ENCODE assay signal across 23 cellular contexts in genomic region chr3:197523551-197523950, GRCh38. TPM values are rescaled to one million over a fixed set of nuclear protein-coding genes. Genes with fewer than 3 reads are reported as not detected.
A peak's percentile ranks its signal among the peaks of the same experiment; 100 is the strongest.
DNase-seq lines count a peak whose midpoint lies in the region; ATAC-seq and TF ChIP-seq lines count a peak whose summit lies in the region.
"Had no signal": no experiment of that assay in that cellular context is flagged by ENCODE, and none has a peak within 500 bp of the region (broad histone marks: within the 10 kb centered on the region; RNA-seq: fewer than 3 reads in every experiment).

No MANE protein-coding gene starts in this region.

- H3K27me3 ChIP-seq in IMR-90 (ENCODE audit: control insufficient read depth, insufficient read depth, low read length) (peaks cover 5% of the 10 kb centered on the region; the same call in 1 of the 2 replicates), esophagus squamous epithelium (no peaks in the 10 kb centered on the region), trophoblast cell (ENCODE audit: insufficient read depth, low read length) (no peaks in the 10 kb centered on the region), right atrium auricular region (no peaks in the 10 kb centered on the region)
- H3K27me3 ChIP-seq: BE2C, MG63, SJSA1 had no signal

- no peak overlapping the region for H3K9ac ChIP-seq in IMR-90 (ENCODE audit: low read depth, low read length)
- H3K9ac ChIP-seq in trophoblast cell (ENCODE audit: low read length) = no peak overlapping the region

- H3K14ac ChIP-seq in IMR-90 (replicated peaks; ENCODE audit: low read depth, low read length) (no peak overlapping the region), trophoblast cell (ENCODE audit: low read length) (no peak overlapping the region)

- H4K20me1 ChIP-seq in IMR-90 (ENCODE audit: insufficient read depth, low read length) = no peaks in the 10 kb centered on the region

- H3K23ac ChIP-seq in IMR-90 (ENCODE audit: low read depth, low read length) (no peak overlapping the region), trophoblast cell (ENCODE audit: low read length) (peak overlapping the region; percentile 41)

- H2BK12ac ChIP-seq in trophoblast cell (ENCODE audit: low read length) = no peak overlapping the region

- H2AK9ac ChIP-seq in IMR-90 (replicated peaks; ENCODE audit: low read depth, low read length, poor library complexity) = no peak overlapping the region

- H3K27me3 Mint-ChIP-seq in T-helper 2 cell treated with Interferon-gamma antibody and Interleukin-4, amounts not matched to agents 5 μg/mL and 100 μg/mL, for 36 hours (ENCODE audit: low read depth) = no peaks in the 10 kb centered on the region
- no peaks in the 10 kb centered on the region for H3K27me3 Mint-ChIP-seq in activated CD4-positive, alpha-beta T cell treated with anti-CD3 and anti-CD28 coated beads, Interleukin-2, amount 10 ng/mL, durations not matched to agents 7 days and 5 days

- H2BK5ac ChIP-seq in IMR-90 (ENCODE audit: low read depth, low read length, poor library complexity, severe bottlenecking) = no peak overlapping the region
- no peak overlapping the region for H2BK5ac ChIP-seq in trophoblast cell (ENCODE audit: low read depth, low read length, poor library complexity)

- no peak overlapping the region for H4K5ac ChIP-seq in IMR-90 (ENCODE audit: low read depth, low read length)

- no peak overlapping the region for H2BK20ac ChIP-seq in IMR-90 (ENCODE audit: low read depth, low read length)

- no peak overlapping the region for H2BK15ac ChIP-seq in IMR-90 (ENCODE audit: low read depth, low read length)

- H2AK5ac ChIP-seq in IMR-90 (ENCODE audit: low read depth, low read length) (peak overlapping the region; percentile 22; the same call in 1 of the 2 replicates), trophoblast cell (ENCODE audit: low read length) (no peak overlapping the region)

- peaks cover 4% of the 10 kb centered on the region for H3K9me3 Mint-ChIP-seq in T-helper 2 cell treated with Interferon-gamma antibody and Interleukin-4, amounts not matched to agents 5 μg/mL and 100 μg/mL, for 36 hours
- H3K9me3 Mint-ChIP-seq in activated CD4-positive, alpha-beta T cell treated with anti-CD3 and anti-CD28 coated beads, Interleukin-2, amount 10 ng/mL, durations not matched to agents 7 days and 5 days = peaks cover 3% of the 10 kb centered on the region

- H3K4me3 ChIP-seq in IMR-90 (ENCODE audit: insufficient read depth, low read depth, low read length) = no peak overlapping the region
- no peak overlapping the region for H3K4me3 ChIP-seq in esophagus squamous epithelium
- H3K4me3 ChIP-seq in trophoblast cell (ENCODE audit: low read depth, low read length) = no peak overlapping the region
- no peak overlapping the region for H3K4me3 ChIP-seq in right atrium auricular region
- H3K4me3 ChIP-seq: MG63, SJSA1 had no signal

- H3K9me3 ChIP-seq in IMR-90 (ENCODE audit: control insufficient read depth, insufficient read depth, low read length) (no peaks in the 10 kb centered on the region), esophagus squamous epithelium (no peaks in the 10 kb centered on the region), trophoblast cell (ENCODE audit: insufficient read depth, low read depth, low read length) (peaks cover 1% of the 10 kb centered on the region), right atrium auricular region (no peaks in the 10 kb centered on the region)
- H3K9me3 ChIP-seq: BE2C, MG63, SJSA1 had no signal

- peaks cover 42% of the 10 kb centered on the region for H3K36me3 Mint-ChIP-seq in T-helper 2 cell treated with Interferon-gamma antibody and Interleukin-4, amounts not matched to agents 5 μg/mL and 100 μg/mL, for 36 hours (ENCODE audit: low read depth)
- H3K36me3 Mint-ChIP-seq in activated CD4-positive, alpha-beta T cell treated with anti-CD3 and anti-CD28 coated beads, Interleukin-2, amount 10 ng/mL, durations not matched to agents 7 days and 5 days (ENCODE audit: low read depth) = peaks cover 32% of the 10 kb centered on the region

- CTCF ChIA-PET in IMR-90 (lab: Yijun Ruan, JAX) = no interaction called here
- CTCF ChIA-PET in activated CD4-positive, alpha-beta T cell treated with anti-CD3 and anti-CD28 coated beads, Interleukin-2, amount 10 ng/mL, durations not matched to agents 7 days and 5 days (lab: Charles Lee) = no interaction called here

- H3K4me2 ChIP-seq in IMR-90 (ENCODE audit: low read depth, low read length) (no peak overlapping the region), trophoblast cell (ENCODE audit: low read length) (no peak overlapping the region)

- H3K27ac ChIP-seq in IMR-90 (ENCODE audit: insufficient read depth, low read length) (no peak overlapping the region), esophagus squamous epithelium (peak overlapping the region in 3 of 4 donors; percentile 74 to 79 (median 77)), trophoblast cell (ENCODE audit: low read depth, low read length) (no peak overlapping the region), right atrium auricular region (no peak overlapping the region)
- H3K27ac ChIP-seq: SJSA1 had no signal

- H2BK120ac ChIP-seq in IMR-90 (ENCODE audit: low read depth, low read length) (no peak overlapping the region), trophoblast cell (ENCODE audit: insufficient read depth, low read length, poor library complexity) (no peak overlapping the region)

- no peak overlapping the region for H3K4ac ChIP-seq in IMR-90 (ENCODE audit: low read depth, low read length)
- H3K4ac ChIP-seq in trophoblast cell (ENCODE audit: low read depth, low read length) = no peak overlapping the region

- ATAC-seq in IMR-90 (ENCODE audit: low read depth) = no peak
- no peak for ATAC-seq in GM21390 (IDR thresholded peaks at IDR 0.05; ENCODE audit: unreplicated experiment)
- ATAC-seq: PC-3, Right ventricle myocardium inferior had no signal

- dilution Hi-C loops in IMR-90 (cut with HindIII; ENCODE audit: low sequenced_read_pairs, unreplicated experiment) = no loop called here

- no peak overlapping the region for H3K56ac ChIP-seq in IMR-90 (ENCODE audit: extremely low read depth, insufficient read depth, low read length)

- 70% methylated on average over 8 of the region's 14 CpGs; no CpG with 5 or more reads in 1 of the 2 experiments for WGBS in IMR-90 (ENCODE audit: extremely low coverage in 2 of 2, insufficient read length in 1 of 2), 2 experiments
- WGBS in esophagus squamous epithelium, 2 donors = 56 to 72% methylated on average over 10 to 13 of the region's 14 CpGs
- WGBS in trophoblast cell (ENCODE audit: extremely low coverage, insufficient coverage, insufficient read length) = no CpG with 5 or more reads among the region's 14 CpGs

- peaks cover 3% of the 10 kb centered on the region; the same call in 1 of the 2 replicates for H3K9me1 ChIP-seq in IMR-90 (ENCODE audit: insufficient read depth, low read length)

- TF ChIP-seq POLR2A in IMR-90 (IDR thresholded peaks at IDR 0.05; ENCODE audit: low read depth, low read length) (no peak), esophagus squamous epithelium (IDR thresholded peaks at IDR 0.05) (no peak)

- H3K79me2 ChIP-seq in trophoblast cell (ENCODE audit: control insufficient read depth, insufficient read depth, low read length, poor library complexity) = no peaks in the 10 kb centered on the region

- TF ChIP-seq CTCF in IMR-90 (conservative IDR thresholded peaks at IDR 0.05; ENCODE audit: low read depth, low read length) (no peak), esophagus squamous epithelium (IDR thresholded peaks at IDR 0.05) (no peak), right atrium auricular region (IDR thresholded peaks at IDR 0.05) (no peak)

- no peak for TF ChIP-seq RAD21 in IMR-90 (IDR thresholded peaks at IDR 0.05; ENCODE audit: low read length)

- H3K27ac Mint-ChIP-seq in T-helper 2 cell treated with Interferon-gamma antibody and Interleukin-4, amounts not matched to agents 5 μg/mL and 100 μg/mL, for 36 hours = peak overlapping the region; percentile 26
- H3K27ac Mint-ChIP-seq in activated CD4-positive, alpha-beta T cell treated with anti-CD3 and anti-CD28 coated beads, Interleukin-2, amount 10 ng/mL, durations not matched to agents 7 days and 5 days = no peak overlapping the region

- POLR2A ChIA-PET in IMR-90 (lab: Charles Lee; ENCODE audit: unreplicated experiment) = no interaction called here
- POLR2A ChIA-PET in activated CD4-positive, alpha-beta T cell treated with anti-CD3 and anti-CD28 coated beads, Interleukin-2, amount 10 ng/mL, durations not matched to agents 7 days and 5 days (lab: Charles Lee) = no interaction called here

- in situ Hi-C loops in IMR-90 (cut with MboI; ENCODE audit: low sequenced_read_pairs) = no loop called here

- H3K18ac ChIP-seq in IMR-90 (ENCODE audit: low read depth, low read length) (no peak overlapping the region), trophoblast cell (ENCODE audit: low read length) (no peak overlapping the region)

- peaks cover 9% of the 10 kb centered on the region for H3K4me1 ChIP-seq in IMR-90 (ENCODE audit: control insufficient read depth, insufficient read depth, low read length)
- H3K4me1 ChIP-seq in esophagus squamous epithelium = peaks cover 20 to 82% (median 20%) of the 10 kb centered on the region in 3 donors
- H3K4me1 ChIP-seq in trophoblast cell (ENCODE audit: control insufficient read depth in 1 of 2, insufficient read depth in 2 of 2, low read length in 2 of 2) = peaks cover 5 to 6% of the 10 kb centered on the region in 2 experiments
- H3K4me1 ChIP-seq in right atrium auricular region = no peaks in the 10 kb centered on the region
- H3K4me1 ChIP-seq: SJSA1 had no signal

- H4K12ac ChIP-seq in trophoblast cell (ENCODE audit: low read depth, low read length) = no peak overlapping the region

- DNase-seq in T-helper 2 cell treated with Interferon-gamma antibody and Interleukin-4, amounts not matched to agents 5 μg/mL and 100 μg/mL, for 36 hours (ENCODE audit: low spot score) = no peak
- DNase-seq in T-helper 2 cell (no peak), IMR-90 (no peak), esophagus squamous epithelium (lab: John Stamatoyannopoulos, UW) (no peak), trophoblast cell (peak in 1 of 2 donors; percentile 30), right atrium auricular region (ENCODE audit: low spot score) (no peak)
- no peak for DNase-seq in activated CD4-positive, alpha-beta T cell treated with anti-CD3 and anti-CD28 coated beads, Interleukin-2, amount 10 ng/mL, durations not matched to agents 7 days and 5 days
- DNase-seq: 8988T; ACHN; BE2C; DMS53; KBM-7; NCI-H1105 treated with DMSO at 0.1 percent for 48 hours; NCI-H146; NCI-H1930; NCI-H2107; NCI-H748 treated with DMSO at 0.1 percent for 48 hours; NK-92 treated with Interleukin-12 subunit alpha and Interleukin-12 subunit beta, amount 100 ng/mL, for 24 hours; PC-3 had no signal

- H4K91ac ChIP-seq in IMR-90 (ENCODE audit: insufficient read depth, low read depth, low read length) = peak overlapping the region; percentile 31; the same call in 1 of the 2 replicates
- H4K91ac ChIP-seq in trophoblast cell (ENCODE audit: low read depth, low read length) = no peak overlapping the region

- no TSS peak for BruUV-seq in IMR-90 (replicated peaks; lab: Mats Ljungman, UMichigan)

- H2AFZ ChIP-seq in IMR-90 (replicated peaks; ENCODE audit: low read length, poor library complexity) (no peak overlapping the region), trophoblast cell (ENCODE audit: insufficient read depth, low read length, poor library complexity) (no peak overlapping the region)

- H3K36me3 ChIP-seq in IMR-90 (ENCODE audit: control insufficient read depth, insufficient read depth, low read length) = no peaks in the 10 kb centered on the region
- peaks cover 0 to 62% (median 0%) of the 10 kb centered on the region in 3 donors for H3K36me3 ChIP-seq in esophagus squamous epithelium
- no peaks in the 10 kb centered on the region for H3K36me3 ChIP-seq in trophoblast cell (ENCODE audit: control insufficient read depth in 1 of 2, insufficient read depth in 2 of 2, low read length in 2 of 2)
- no peaks in the 10 kb centered on the region for H3K36me3 ChIP-seq in right atrium auricular region
- H3K36me3 ChIP-seq: BE2C, MG63, SJSA1 had no signal

- intact Hi-C loops in IMR-90 (cut with micrococcal nuclease) (no loop called here), esophagus squamous epithelium (cut with DNase I) (no loop called here)

- H3K79me1 ChIP-seq in IMR-90 (ENCODE audit: low read depth in 1 of 2, low read length in 2 of 2) = no peaks in the 10 kb centered on the region
- H3K79me1 ChIP-seq in trophoblast cell (ENCODE audit: low read length) = no peaks in the 10 kb centered on the region

- no peak overlapping the region for H4K8ac ChIP-seq in IMR-90 (ENCODE audit: low read depth in 2 of 2, low read length in 2 of 2)
- no peak overlapping the region for H4K8ac ChIP-seq in trophoblast cell (ENCODE audit: low read depth, low read length)

- H3K4me3 Mint-ChIP-seq in T-helper 2 cell treated with Interferon-gamma antibody and Interleukin-4, amounts not matched to agents 5 μg/mL and 100 μg/mL, for 36 hours = no peak overlapping the region
- no peak overlapping the region for H3K4me3 Mint-ChIP-seq in activated CD4-positive, alpha-beta T cell treated with anti-CD3 and anti-CD28 coated beads, Interleukin-2, amount 10 ng/mL, durations not matched to agents 7 days and 5 days

- H3K4me1 Mint-ChIP-seq in T-helper 2 cell treated with Interferon-gamma antibody and Interleukin-4, amounts not matched to agents 5 μg/mL and 100 μg/mL, for 36 hours (ENCODE audit: low read depth) = peaks cover 4% of the 10 kb centered on the region
- peaks cover 5% of the 10 kb centered on the region for H3K4me1 Mint-ChIP-seq in activated CD4-positive, alpha-beta T cell treated with anti-CD3 and anti-CD28 coated beads, Interleukin-2, amount 10 ng/mL, durations not matched to agents 7 days and 5 days

RNA-seq across cellular contexts. Expression of gene BDH1, which starts 32.2 kb away (rescaled TPM):
- total RNA-seq in IMR-90 (2012; rRNA removed) = 2.7 and 3.1 TPM in 2 replicates
- 4.0 and 4.4 TPM in 2 replicates for polyA plus RNA-seq in IMR-90 (2012; rRNA removed)
- polyA plus RNA-seq in IMR-90 (2012; cell fraction: cytosol; rRNA removed) = 0.74 and 2.6 TPM in 2 replicates
- 9.9 and 10.1 TPM in 2 replicates for polyA plus RNA-seq in IMR-90 (2012; cell fraction: nucleus; rRNA removed; ENCODE audit: low replicate concordance)
- total RNA-seq in esophagus squamous epithelium = 10 to 100 TPM; 44.4 to 60.6 (median 52.2) TPM
- 3.1 and 3.6 TPM in 2 replicates for polyA plus RNA-seq in trophoblast cell (2013)
- 10 to 100 TPM in 1 of 2 donors, 1 to 10 TPM in 1; 4.0 to 48.3 TPM for total RNA-seq in right atrium auricular region
- 10 to 100 TPM; 53.6 to 58.7 TPM for total RNA-seq in activated CD4-positive, alpha-beta T cell treated with anti-CD3 and anti-CD28 coated beads, Interleukin-2, amount 10 ng/mL, durations not matched to agents 7 days and 5 days

Comparison
In these comparisons a context has a peak if more than half of its experiments do, and no peak if none do; other contexts are left out.
1. H3K27ac ChIP-seq: peak in esophagus squamous epithelium (3 of 4); none in IMR-90 (single experiment), trophoblast cell (single experiment) and right atrium auricular region (0 of 2).